ENCODE assay signal across 3 cellular contexts in genomic region chr6:141890661-141891060, GRCh38.
TF ChIP-seq lines count a peak whose summit lies in the region.

No MANE protein-coding gene starts in this region.

TF ChIP-seq in GM23338, 12 proteins besides CTCF, POLR2A, EP300 and RAD21:
- TF ChIP-seq REST (IDR thresholded peaks at IDR 0.05; ENCODE audit: unreplicated experiment) (peak; percentile 56), ZNF114 (CRISPR knock-in tag; IDR thresholded peaks at IDR 0.05) (no peak)

TF ChIP-seq in HEK293, 187 proteins besides CTCF, POLR2A, EP300 and RAD21 (continued from another document):
- TF ChIP-seq REST (tag by site-specific recombination; IDR thresholded peaks at IDR 0.05) = peak; percentile 50; the same call in 1 of the 2 replicates
TF ChIP-seq in HEK293: peak in this region for 1.

TF ChIP-seq in WTC11, 78 proteins besides CTCF, POLR2A, EP300 and RAD21 (continued from another document):
- no peak for TF ChIP-seq ZBTB43 (CRISPR knock-in tag; IDR thresholded peaks at IDR 0.05)
- no peak for TF ChIP-seq NFATC4 (CRISPR knock-in tag; IDR thresholded peaks at IDR 0.05)
- no peak for TF ChIP-seq MYBL2 (CRISPR knock-in tag; IDR thresholded peaks at IDR 0.05)
- TF ChIP-seq ZNF263 (CRISPR knock-in tag; IDR thresholded peaks at IDR 0.05; ENCODE audit: low read depth) = no peak
- TF ChIP-seq E2F5 (CRISPR knock-in tag; IDR thresholded peaks at IDR 0.05) = no peak
- TF ChIP-seq ZNF121 (CRISPR knock-in tag; IDR thresholded peaks at IDR 0.05) = no peak
- TF ChIP-seq ATF1 (CRISPR knock-in tag; IDR thresholded peaks at IDR 0.05) = no peak
- TF ChIP-seq FOXP1 (CRISPR knock-in tag; IDR thresholded peaks at IDR 0.05; ENCODE audit: borderline replicate concordance) = no peak
- TF ChIP-seq, protein P1, sequence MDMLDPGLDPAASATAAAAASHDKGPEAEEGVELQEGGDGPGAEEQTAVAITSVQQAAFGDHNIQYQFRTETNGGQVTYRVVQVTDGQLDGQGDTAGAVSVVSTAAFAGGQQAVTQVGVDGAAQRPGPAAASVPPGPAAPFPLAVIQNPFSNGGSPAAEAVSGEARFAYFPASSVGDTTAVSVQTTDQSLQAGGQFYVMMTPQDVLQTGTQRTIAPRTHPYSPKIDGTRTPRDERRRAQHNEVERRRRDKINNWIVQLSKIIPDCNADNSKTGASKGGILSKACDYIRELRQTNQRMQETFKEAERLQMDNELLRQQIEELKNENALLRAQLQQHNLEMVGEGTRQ (CRISPR knock-in tag; IDR thresholded peaks at IDR 0.05) = no peak
- TF ChIP-seq, protein P2, sequence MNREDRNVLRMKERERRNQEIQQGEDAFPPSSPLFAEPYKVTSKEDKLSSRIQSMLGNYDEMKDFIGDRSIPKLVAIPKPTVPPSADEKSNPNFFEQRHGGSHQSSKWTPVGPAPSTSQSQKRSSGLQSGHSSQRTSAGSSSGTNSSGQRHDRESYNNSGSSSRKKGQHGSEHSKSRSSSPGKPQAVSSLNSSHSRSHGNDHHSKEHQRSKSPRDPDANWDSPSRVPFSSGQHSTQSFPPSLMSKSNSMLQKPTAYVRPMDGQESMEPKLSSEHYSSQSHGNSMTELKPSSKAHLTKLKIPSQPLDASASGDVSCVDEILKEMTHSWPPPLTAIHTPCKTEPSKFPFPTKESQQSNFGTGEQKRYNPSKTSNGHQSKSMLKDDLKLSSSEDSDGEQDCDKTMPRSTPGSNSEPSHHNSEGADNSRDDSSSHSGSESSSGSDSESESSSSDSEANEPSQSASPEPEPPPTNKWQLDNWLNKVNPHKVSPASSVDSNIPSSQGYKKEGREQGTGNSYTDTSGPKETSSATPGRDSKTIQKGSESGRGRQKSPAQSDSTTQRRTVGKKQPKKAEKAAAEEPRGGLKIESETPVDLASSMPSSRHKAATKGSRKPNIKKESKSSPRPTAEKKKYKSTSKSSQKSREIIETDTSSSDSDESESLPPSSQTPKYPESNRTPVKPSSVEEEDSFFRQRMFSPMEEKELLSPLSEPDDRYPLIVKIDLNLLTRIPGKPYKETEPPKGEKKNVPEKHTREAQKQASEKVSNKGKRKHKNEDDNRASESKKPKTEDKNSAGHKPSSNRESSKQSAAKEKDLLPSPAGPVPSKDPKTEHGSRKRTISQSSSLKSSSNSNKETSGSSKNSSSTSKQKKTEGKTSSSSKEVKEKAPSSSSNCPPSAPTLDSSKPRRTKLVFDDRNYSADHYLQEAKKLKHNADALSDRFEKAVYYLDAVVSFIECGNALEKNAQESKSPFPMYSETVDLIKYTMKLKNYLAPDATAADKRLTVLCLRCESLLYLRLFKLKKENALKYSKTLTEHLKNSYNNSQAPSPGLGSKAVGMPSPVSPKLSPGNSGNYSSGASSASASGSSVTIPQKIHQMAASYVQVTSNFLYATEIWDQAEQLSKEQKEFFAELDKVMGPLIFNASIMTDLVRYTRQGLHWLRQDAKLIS (CRISPR knock-in tag; IDR thresholded peaks at IDR 0.05; ENCODE audit: borderline replicate concordance) = no peak
- no peak for TF ChIP-seq ZNF219 (CRISPR knock-in tag; IDR thresholded peaks at IDR 0.05; ENCODE audit: borderline replicate concordance)
- TF ChIP-seq EMX1 (CRISPR knock-in tag; IDR thresholded peaks at IDR 0.05) = no peak
- no peak for TF ChIP-seq ZNF423 (CRISPR knock-in tag; IDR thresholded peaks at IDR 0.05)
- TF ChIP-seq, protein P3, sequence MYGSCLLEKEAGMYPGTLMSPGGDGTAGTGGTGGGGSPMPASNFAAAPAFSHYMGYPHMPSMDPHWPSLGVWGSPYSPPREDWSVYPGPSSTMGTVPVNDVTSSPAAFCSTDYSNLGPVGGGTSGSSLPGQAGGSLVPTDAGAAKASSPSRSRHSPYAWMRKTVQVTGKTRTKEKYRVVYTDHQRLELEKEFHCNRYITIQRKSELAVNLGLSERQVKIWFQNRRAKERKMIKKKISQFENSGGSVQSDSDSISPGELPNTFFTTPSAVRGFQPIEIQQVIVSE (CRISPR knock-in tag; IDR thresholded peaks at IDR 0.05; ENCODE audit: borderline replicate concordance) = no peak
